ENCODE assay signal across 20 cellular contexts in the genomic region with DNA sequence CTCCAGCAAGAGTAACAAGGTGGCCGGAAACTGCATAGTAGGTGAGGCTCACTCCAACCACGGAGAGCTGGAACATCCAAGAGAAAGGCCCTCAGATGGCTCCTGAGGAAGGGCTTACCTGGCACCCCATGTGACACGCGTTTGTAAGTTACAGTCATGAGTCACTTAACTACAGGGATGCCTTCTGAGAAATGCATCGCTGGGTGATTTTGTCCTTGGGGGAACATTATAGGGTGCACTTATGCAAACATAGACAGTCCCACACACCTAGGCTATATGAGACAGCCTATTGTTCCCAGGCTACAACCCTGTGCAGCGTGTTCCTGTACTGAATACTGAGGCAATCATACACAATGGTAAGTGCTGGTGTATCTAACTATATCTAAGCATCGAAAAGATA.
DNase-seq lines count a peak whose midpoint lies in the region; ATAC-seq, FAIRE-seq and TF ChIP-seq lines count a peak whose summit lies in the region.
"Had no signal": no experiment of that assay in that cellular context is flagged by ENCODE, and none has a peak within 500 bp of the region (broad histone marks: within the 10 kb centered on the region; RNA-seq: fewer than 3 reads in every experiment).

No MANE protein-coding gene starts in this region.

- no peak for FAIRE-seq in GM12892 (lab: Jason Lieb, UNC)
- FAIRE-seq: GM12878, GM19239, H54, HTR-8/SVneo had no signal

- H3K4me1 Mint-ChIP-seq in memory B cell = peaks cover 35% of the 10 kb centered on the region

- no peaks in the 10 kb centered on the region for H3K9me3 Mint-ChIP-seq in memory B cell
- H3K9me3 Mint-ChIP-seq: CD8-positive, alpha-beta T cell had no signal

- no peak overlapping the region for H3K23ac ChIP-seq in IMR-90 (ENCODE audit: low read depth, low read length)

- no peak overlapping the region for H4K8ac ChIP-seq in IMR-90 (ENCODE audit: low read depth in 2 of 2, low read length in 2 of 2)

- no peak overlapping the region for H3K4me3 Mint-ChIP-seq in memory B cell
- H3K4me3 Mint-ChIP-seq: B cell; CD8-positive, alpha-beta T cell had no signal

- H3K4me2 ChIP-seq in DOHH2 (ENCODE audit: low read length) = peak overlapping the region; percentile 43
- no peak overlapping the region for H3K4me2 ChIP-seq in IMR-90 (ENCODE audit: low read depth, low read length)
- H3K4me2 ChIP-seq in OCI-LY1 (ENCODE audit: low read length) = peak overlapping the region; percentile 7; the same call in 1 of the 2 replicates

- no peak overlapping the region for H4K91ac ChIP-seq in IMR-90 (ENCODE audit: insufficient read depth, low read depth, low read length)

- TF ChIP-seq CTCF in DOHH2 (IDR thresholded peaks at IDR 0.05; ENCODE audit: low read depth, low read length, poor library complexity, severe bottlenecking) = no peak
- TF ChIP-seq CTCF in IMR-90 (conservative IDR thresholded peaks at IDR 0.05; ENCODE audit: low read depth, low read length) = no peak
- no peak for TF ChIP-seq CTCF in OCI-LY1 (IDR thresholded peaks at IDR 0.05; ENCODE audit: low read length)

- H2AK9ac ChIP-seq in IMR-90 (replicated peaks; ENCODE audit: low read depth, low read length, poor library complexity) = no peak overlapping the region

- H3K4ac ChIP-seq in IMR-90 (ENCODE audit: low read depth, low read length) = 0 out of 2 replicates have a peak overlapping the region, but pooled peaks have one; percentile 4

- no TSS peak for BruUV-seq in IMR-90 (replicated peaks; lab: Mats Ljungman, UMichigan)

- H3K4me1 ChIP-seq in DOHH2 (ENCODE audit: control insufficient read depth, low read length) (peaks cover 52% of the 10 kb centered on the region), IMR-90 (ENCODE audit: control insufficient read depth, insufficient read depth, low read length) (peaks cover 9% of the 10 kb centered on the region), OCI-LY1 (ENCODE audit: insufficient read depth, low read length, severe bottlenecking) (peaks cover 25% of the 10 kb centered on the region)

- TF ChIP-seq RAD21 in IMR-90 (IDR thresholded peaks at IDR 0.05; ENCODE audit: low read length) = no peak

- H3K36me3 ChIP-seq in DOHH2 (ENCODE audit: control insufficient read depth, low read length) = no peaks in the 10 kb centered on the region
- H3K36me3 ChIP-seq in IMR-90 (ENCODE audit: control insufficient read depth, insufficient read depth, low read length) = no peaks in the 10 kb centered on the region
- H3K36me3 ChIP-seq in OCI-LY1 (ENCODE audit: insufficient read depth, low read length) = no peaks in the 10 kb centered on the region
- H3K36me3 ChIP-seq: BLaER1 treated with 17β-estradiol and CSF1 and Interleukin-3, amounts not matched to agents 10 nM and 100 nM had no signal

- dilution Hi-C loops in IMR-90 (cut with HindIII; ENCODE audit: low sequenced_read_pairs, unreplicated experiment) = no loop called here

- H3K4me3 ChIP-seq in DOHH2 (ENCODE audit: low read length) = peak overlapping the region; percentile 18
- H3K4me3 ChIP-seq in IMR-90 (ENCODE audit: insufficient read depth, low read depth, low read length) = no peak overlapping the region
- no peak overlapping the region for H3K4me3 ChIP-seq in OCI-LY1 (ENCODE audit: low read depth, low read length, poor library complexity, severe bottlenecking)
- H3K4me3 ChIP-seq: BLaER1 treated with 17β-estradiol and CSF1 and Interleukin-3, amounts not matched to agents 10 nM and 100 nM; GM12878; GM23248 had no signal

- no peaks in the 10 kb centered on the region for H3K36me3 Mint-ChIP-seq in memory B cell
- H3K36me3 Mint-ChIP-seq: CD8-positive, alpha-beta T cell had no signal

- no peak overlapping the region for H2BK15ac ChIP-seq in IMR-90 (ENCODE audit: low read depth, low read length)

- H3F3A ChIP-seq in DOHH2 (ENCODE audit: control insufficient read depth, insufficient read depth) (no peaks in the 10 kb centered on the region), OCI-LY1 (ENCODE audit: insufficient read depth, low read length) (no peaks in the 10 kb centered on the region)

- no peak for TF ChIP-seq POLR2A in IMR-90 (IDR thresholded peaks at IDR 0.05; ENCODE audit: low read depth, low read length)
- TF ChIP-seq POLR2A in GM12892 (IDR thresholded peaks at IDR 0.05; ENCODE audit: low read depth, low read length) = no peak

- H3K9me3 ChIP-seq in DOHH2 (ENCODE audit: control insufficient read depth, insufficient read depth, low read length) (no peaks in the 10 kb centered on the region), IMR-90 (ENCODE audit: control insufficient read depth, insufficient read depth, low read length) (no peaks in the 10 kb centered on the region), OCI-LY1 (ENCODE audit: low read length) (no peaks in the 10 kb centered on the region)
- H3K9me3 ChIP-seq: BLaER1 treated with 17β-estradiol and CSF1 and Interleukin-3, amounts not matched to agents 10 nM and 100 nM had no signal

- ATAC-seq in IMR-90 (ENCODE audit: low read depth) (no peak), memory B cell (ENCODE audit: low read depth) (no peak), GM21723 (IDR thresholded peaks at IDR 0.05; ENCODE audit: unreplicated experiment) (no peak)
- ATAC-seq: CD8-positive, alpha-beta T cell had no signal

- H3K56ac ChIP-seq in IMR-90 (ENCODE audit: extremely low read depth, insufficient read depth, low read length) = no peak overlapping the region

- no peak overlapping the region for H2BK20ac ChIP-seq in IMR-90 (ENCODE audit: low read depth, low read length)

- H3K27ac ChIP-seq in DOHH2 (ENCODE audit: low read depth, low read length) = no peak overlapping the region
- H3K27ac ChIP-seq in IMR-90 (ENCODE audit: insufficient read depth, low read length) = no peak overlapping the region
- H3K27ac ChIP-seq in OCI-LY1 (ENCODE audit: low read depth, low read length, poor library complexity, severe bottlenecking) = no peak overlapping the region
- H3K27ac ChIP-seq: BLaER1 treated with 17β-estradiol and CSF1 and Interleukin-3, amounts not matched to agents 10 nM and 100 nM; GM23248 had no signal

- no peak overlapping the region for H2AK5ac ChIP-seq in IMR-90 (ENCODE audit: low read depth, low read length)

- H4K20me1 ChIP-seq in DOHH2 (ENCODE audit: control insufficient read depth, insufficient read depth, low read depth, low read length) (no peaks in the 10 kb centered on the region), IMR-90 (ENCODE audit: insufficient read depth, low read length) (no peaks in the 10 kb centered on the region), OCI-LY1 (ENCODE audit: insufficient read depth, low read length) (no peaks in the 10 kb centered on the region)
- H4K20me1 ChIP-seq: BLaER1 treated with 17β-estradiol and CSF1 and Interleukin-3, amounts not matched to agents 10 nM and 100 nM had no signal

- H3K27ac Mint-ChIP-seq in memory B cell = peak overlapping the region; percentile 39
- H3K27ac Mint-ChIP-seq: B cell; CD8-positive, alpha-beta T cell had no signal

- in situ Hi-C loops in IMR-90 (cut with MboI; ENCODE audit: low sequenced_read_pairs) = no loop called here

- intact Hi-C loops in IMR-90 (cut with micrococcal nuclease) = no loop called here

- H3K27me3 ChIP-seq in DOHH2 (ENCODE audit: control insufficient read depth, low read length) = no peaks in the 10 kb centered on the region
- H3K27me3 ChIP-seq in IMR-90 (ENCODE audit: control insufficient read depth, insufficient read depth, low read length) = no peaks in the 10 kb centered on the region; the same call in 1 of the 2 replicates
- no peaks in the 10 kb centered on the region for H3K27me3 ChIP-seq in OCI-LY1 (ENCODE audit: insufficient read depth, low read length)
- H3K27me3 ChIP-seq: BLaER1 treated with 17β-estradiol and CSF1 and Interleukin-3, amounts not matched to agents 10 nM and 100 nM had no signal

- no peaks in the 10 kb centered on the region for H3K27me3 Mint-ChIP-seq in memory B cell
- H3K27me3 Mint-ChIP-seq: B cell had no signal

- H3K18ac ChIP-seq in IMR-90 (ENCODE audit: low read depth, low read length) = no peak overlapping the region

- no peak overlapping the region for H3K9ac ChIP-seq in IMR-90 (ENCODE audit: low read depth, low read length)
- no peak overlapping the region; the same call in 1 of the 2 replicates for H3K9ac ChIP-seq in OCI-LY1 (ENCODE audit: low read length)
- H3K9ac ChIP-seq: BLaER1 treated with 17β-estradiol and CSF1 and Interleukin-3, amounts not matched to agents 10 nM and 100 nM; GM23248 had no signal

- H3K79me1 ChIP-seq in IMR-90 (ENCODE audit: low read depth in 1 of 2, low read length in 2 of 2) = no peaks in the 10 kb centered on the region; a peak in 1 of 4 replicates

- H2BK5ac ChIP-seq in IMR-90 (ENCODE audit: low read depth, low read length, poor library complexity, severe bottlenecking) = no peak overlapping the region

- CTCF ChIA-PET in IMR-90 (lab: Yijun Ruan, JAX) = interaction anchor here (1.2 kb wide), 1 partner anchor 12 kb away, joined by 3 read pairs; no protein-coding TSS in a partner anchor

- H3K9me2 ChIP-seq in DOHH2 (replicated peaks; ENCODE audit: control insufficient read depth, low read length) = no peaks in the 10 kb centered on the region
- no peaks in the 10 kb centered on the region for H3K9me2 ChIP-seq in OCI-LY1 (ENCODE audit: low read depth, low read length)

- WGBS in IMR-90 (ENCODE audit: extremely low coverage in 2 of 2, insufficient read length in 1 of 2), 2 experiments = no CpG with 5 or more reads among the region's 7 CpGs

- H4K5ac ChIP-seq in IMR-90 (ENCODE audit: low read depth, low read length) = no peak overlapping the region

- H3K14ac ChIP-seq in IMR-90 (replicated peaks; ENCODE audit: low read depth, low read length) = no peak overlapping the region

- no peak overlapping the region for H2BK120ac ChIP-seq in IMR-90 (ENCODE audit: low read depth, low read length)

- POLR2A ChIA-PET in IMR-90 (lab: Charles Lee; ENCODE audit: unreplicated experiment) = no interaction called here

- H3K79me2 ChIP-seq in DOHH2 (ENCODE audit: control insufficient read depth, low read length) = no peaks in the 10 kb centered on the region
- H3K79me2 ChIP-seq in OCI-LY1 (ENCODE audit: insufficient read depth, low read length) = no peaks in the 10 kb centered on the region

- peaks cover 20% of the 10 kb centered on the region for H3K9me1 ChIP-seq in IMR-90 (ENCODE audit: insufficient read depth, low read length)

- DNase-seq in IMR-90 (no peak), memory B cell (ENCODE audit: low spot score in 2 of 2) (no peak), GM12892 (ENCODE audit: insufficient read length) (no peak), T-helper 2 cell (no peak), NCI-H2029 treated with DMSO at 0.1 percent for 48 hours (lab: John Stamatoyannopoulos, UW) (no peak)
- DNase-seq: Calu3; CD8-positive, alpha-beta T cell; DMS79 treated with DMSO at 0.1 percent for 48 hours; EL; GM23248; HCEC 1CT had no signal

- H2AFZ ChIP-seq in IMR-90 (replicated peaks; ENCODE audit: low read length, poor library complexity) (peak overlapping the region; percentile 37), OCI-LY1 (ENCODE audit: low read length) (peak overlapping the region; percentile 9; the same call in 1 of the 2 replicates)
- H2AFZ ChIP-seq: GM23248 had no signal

TF ChIP-seq in IMR-90, 13 proteins besides CTCF, POLR2A, EP300 and RAD21 (continues in another document):
- TF ChIP-seq MXI1 (IDR thresholded peaks at IDR 0.05; ENCODE audit: borderline replicate concordance, low read depth, low read length) = no peak
- TF ChIP-seq FOS (IDR thresholded peaks at IDR 0.05; ENCODE audit: low read depth, low read length) = no peak
- no peak for TF ChIP-seq CEBPB (IDR thresholded peaks at IDR 0.05; ENCODE audit: low read depth, low read length)
